In genomic region chr21:44988607-44989537, GRCh38 we compare ENCODE assay signal across 16 cellular contexts. TPM values are rescaled to one million over a fixed set of nuclear protein-coding genes. Genes with fewer than 3 reads are reported as not detected.
DNase-seq lines count a peak whose midpoint lies in the region; ATAC-seq and TF ChIP-seq lines count a peak whose summit lies in the region.
"Had no signal": no experiment of that assay in that cellular context is flagged by ENCODE, and none has a peak within 500 bp of the region (broad histone marks: within the 10 kb centered on the region; RNA-seq: fewer than 3 reads in every experiment).

No MANE protein-coding gene starts in this region.

- H3K27ac ChIP-seq in DND-41 (ENCODE audit: low read length) (peak overlapping the region; percentile 70), right cardiac atrium (ENCODE audit: low read length) (no peak overlapping the region), trophoblast cell (ENCODE audit: low read depth, low read length) (peak overlapping the region; percentile 81), Karpas-422 (ENCODE audit: low read length) (no peak overlapping the region)
- H3K27ac ChIP-seq: testis had no signal

- H3K9ac ChIP-seq in DND-41 (ENCODE audit: low read depth, low read length) (peak overlapping the region; percentile 26; the same call in 1 of the 2 replicates), trophoblast cell (ENCODE audit: low read length) (no peak overlapping the region), Karpas-422 (ENCODE audit: low read length) (no peak overlapping the region)

- H3K36me3 Mint-ChIP-seq in activated B cell treated with CpG ODN at 0.5 μM for 24 hours (ENCODE audit: low read depth): no peaks in the 10 kb centered on the region
- H3K36me3 Mint-ChIP-seq: CD8-positive, alpha-beta memory T cell had no signal

- H3K36me3 ChIP-seq in DND-41 (ENCODE audit: insufficient read depth, low read length) (no peaks in the 10 kb centered on the region), trophoblast cell (ENCODE audit: control insufficient read depth in 1 of 2, insufficient read depth in 2 of 2, low read length in 2 of 2) (no peaks in the 10 kb centered on the region), Karpas-422 (ENCODE audit: insufficient read depth, low read length) (no peaks in the 10 kb centered on the region)

- peak overlapping the region; percentile 50 for H3K4ac ChIP-seq in trophoblast cell (ENCODE audit: low read depth, low read length)

- H3K4me1 ChIP-seq in DND-41 (ENCODE audit: insufficient read depth, low read length): peaks cover 28% of the 10 kb centered on the region
- no peaks in the 10 kb centered on the region for H3K4me1 ChIP-seq in right cardiac atrium (ENCODE audit: control insufficient read depth, insufficient read depth, low read length)
- peaks cover 41 to 46% of the 10 kb centered on the region in 2 experiments for H3K4me1 ChIP-seq in trophoblast cell (ENCODE audit: control insufficient read depth in 1 of 2, insufficient read depth in 2 of 2, low read length in 2 of 2)
- peaks cover 11% of the 10 kb centered on the region for H3K4me1 ChIP-seq in Karpas-422 (ENCODE audit: low read length)
- H3K4me1 ChIP-seq: testis had no signal

- no peak overlapping the region for H3K4me3 ChIP-seq in DND-41 (ENCODE audit: low read depth in 1 of 2, low read length in 2 of 2)
- no peak overlapping the region for H3K4me3 ChIP-seq in right cardiac atrium (ENCODE audit: low read length)
- H3K4me3 ChIP-seq in trophoblast cell (ENCODE audit: low read depth, low read length): no peak overlapping the region
- no peak overlapping the region for H3K4me3 ChIP-seq in Karpas-422 (ENCODE audit: low read length)
- H3K4me3 ChIP-seq: testis had no signal

- POLR2A ChIA-PET in activated B cell treated with CpG ODN at 0.5 μM for 24 hours (lab: Charles Lee): no interaction called here

- ATAC-seq in DND-41 (ENCODE audit: insufficient read depth, low read depth) (no peak; the same call in 2 of the 3 replicates), activated B cell treated with CpG ODN at 0.5 μM for 24 hours (ENCODE audit: low read depth) (no peak), right cardiac atrium (no peak), HG02588 (IDR thresholded peaks at IDR 0.05; ENCODE audit: unreplicated experiment) (no peak)
- ATAC-seq: activated naive CD8-positive, alpha-beta T cell treated with anti-CD3 and anti-CD28 coated beads, Interleukin-2, amount 50 U/mL, for 24 hours; Panc1 had no signal

- no peak overlapping the region for H3K4me3 Mint-ChIP-seq in activated B cell treated with CpG ODN at 0.5 μM for 24 hours
- H3K4me3 Mint-ChIP-seq: activated naive CD8-positive, alpha-beta T cell treated with anti-CD3 and anti-CD28 coated beads, Interleukin-2, amount 50 U/mL, for 24 hours; CD8-positive, alpha-beta memory T cell had no signal

- H3K9me2 ChIP-seq in Karpas-422 (replicated peaks; ENCODE audit: insufficient read depth, low read length): no peaks in the 10 kb centered on the region

- H2BK5ac ChIP-seq in trophoblast cell (ENCODE audit: low read depth, low read length, poor library complexity): peak overlapping the region; percentile 83

- H2AK5ac ChIP-seq in trophoblast cell (ENCODE audit: low read length): peak overlapping the region; percentile 92

- intact Hi-C loops in activated B cell treated with CpG ODN at 0.5 μM for 24 hours (cut with micrococcal nuclease) (no loop called here), right cardiac atrium (cut with DNase I) (no loop called here)

- peak overlapping the region; percentile 89 for H2BK120ac ChIP-seq in trophoblast cell (ENCODE audit: insufficient read depth, low read length, poor library complexity)

- H2AFZ ChIP-seq in DND-41 (ENCODE audit: low read depth, low read length): no peak overlapping the region
- peak overlapping the region; percentile 7 for H2AFZ ChIP-seq in trophoblast cell (ENCODE audit: insufficient read depth, low read length, poor library complexity)
- H2AFZ ChIP-seq in Karpas-422 (ENCODE audit: low read length): no peak overlapping the region

- H2BK12ac ChIP-seq in trophoblast cell (ENCODE audit: low read length): peak overlapping the region; percentile 82

- CTCF ChIA-PET in activated B cell treated with CpG ODN at 0.5 μM for 24 hours (lab: Charles Lee): no interaction called here

- H3K79me1 ChIP-seq in trophoblast cell (ENCODE audit: low read length): peaks cover 52% of the 10 kb centered on the region

- DNase-seq in DND-41: no peak
- DNase-seq in activated B cell treated with CpG ODN at 0.5 μM for 24 hours: no peak
- DNase-seq in right cardiac atrium: peak; percentile 9 to 41 (median 33)
- no peak for DNase-seq in trophoblast cell
- DNase-seq in Karpas-422: no peak
- DNase-seq in activated CD8-positive, alpha-beta memory T cell treated with anti-CD3 and anti-CD28 coated beads for 24 hours: no peak
- DNase-seq in MV-4-11 (lab: John Stamatoyannopoulos, UW): no peak
- DNase-seq: activated CD4-positive, alpha-beta T cell treated with anti-CD3 and anti-CD28 coated beads for 4 hours; activated naive CD8-positive, alpha-beta T cell treated with anti-CD3 and anti-CD28 coated beads, Interleukin-2, amount 50 U/mL, for 24 hours; foreskin fibroblast; stimulated activated CD4-positive, alpha-beta T cell treated with anti-CD3 and anti-CD28 coated beads, Interleukin-15, amount 100 ng/mL, for 24 hours; testis had no signal

- peak overlapping the region; percentile 66 for H4K8ac ChIP-seq in trophoblast cell (ENCODE audit: low read depth, low read length)

- WGBS in right cardiac atrium: 85% methylated on average over 20 of the region's 20 CpGs
- WGBS in trophoblast cell (ENCODE audit: extremely low coverage, insufficient coverage, insufficient read length): no CpG with 5 or more reads among the region's 20 CpGs

- peak overlapping the region; percentile 87 for H3K18ac ChIP-seq in trophoblast cell (ENCODE audit: low read length)

- H3K4me1 Mint-ChIP-seq in activated B cell treated with CpG ODN at 0.5 μM for 24 hours: peaks cover 7% of the 10 kb centered on the region
- H3K4me1 Mint-ChIP-seq: activated naive CD8-positive, alpha-beta T cell treated with anti-CD3 and anti-CD28 coated beads, Interleukin-2, amount 50 U/mL, for 24 hours; CD8-positive, alpha-beta memory T cell had no signal

- peak overlapping the region; percentile 18 for H3K27ac Mint-ChIP-seq in activated B cell treated with CpG ODN at 0.5 μM for 24 hours
- H3K27ac Mint-ChIP-seq: activated naive CD8-positive, alpha-beta T cell treated with anti-CD3 and anti-CD28 coated beads, Interleukin-2, amount 50 U/mL, for 24 hours; activated T-helper 2 cell treated with anti-CD3 and anti-CD28 coated beads, Interferon-gamma antibody, Interleukin-2, Interleukin-4, amounts not matched to agents 10 μg/mL and 5 μg/mL and 100 μg/mL, durations not matched to agents 14 hours and 24 hours and 36 hours; CD8-positive, alpha-beta memory T cell had no signal

- H3K9me3 ChIP-seq in DND-41 (ENCODE audit: insufficient read depth, low read length, severe bottlenecking): no peaks in the 10 kb centered on the region
- H3K9me3 ChIP-seq in right cardiac atrium (ENCODE audit: control insufficient read depth, low read length): no peaks in the 10 kb centered on the region
- peaks cover 2% of the 10 kb centered on the region for H3K9me3 ChIP-seq in trophoblast cell (ENCODE audit: insufficient read depth, low read depth, low read length)
- no peaks in the 10 kb centered on the region for H3K9me3 ChIP-seq in Karpas-422 (ENCODE audit: low read length)
- H3K9me3 ChIP-seq: testis had no signal

- TF ChIP-seq CTCF in DND-41 (IDR thresholded peaks at IDR 0.05; ENCODE audit: borderline replicate concordance, extremely low read depth, low read length, poor library complexity, severe bottlenecking) (no peak), activated B cell treated with CpG ODN at 0.5 μM for 24 hours (IDR thresholded peaks at IDR 0.05) (no peak)

- H3K27me3 ChIP-seq in DND-41 (ENCODE audit: insufficient read depth, low read length, poor library complexity) (no peaks in the 10 kb centered on the region), right cardiac atrium (ENCODE audit: control insufficient read depth, insufficient read depth) (no peaks in the 10 kb centered on the region), trophoblast cell (ENCODE audit: insufficient read depth, low read length) (no peaks in the 10 kb centered on the region), Karpas-422 (ENCODE audit: low read length) (no peaks in the 10 kb centered on the region)
- H3K27me3 ChIP-seq: testis had no signal

- H3K4me2 ChIP-seq in DND-41 (ENCODE audit: insufficient read depth, low read length) (no peak overlapping the region), trophoblast cell (ENCODE audit: low read length) (no peak overlapping the region), Karpas-422 (ENCODE audit: low read depth, low read length, poor library complexity, severe bottlenecking) (no peak overlapping the region)

- no peak overlapping the region for H3K23ac ChIP-seq in trophoblast cell (ENCODE audit: low read length)

- H4K20me1 ChIP-seq in DND-41 (ENCODE audit: insufficient read depth, low read length): peaks cover 10% of the 10 kb centered on the region; the same call in 1 of the 2 replicates
- peaks cover 23% of the 10 kb centered on the region; the same call in 1 of the 2 replicates for H4K20me1 ChIP-seq in Karpas-422 (ENCODE audit: insufficient read depth, low read depth, low read length)

- peak overlapping the region; percentile 17 for H4K12ac ChIP-seq in trophoblast cell (ENCODE audit: low read depth, low read length)

- H4K91ac ChIP-seq in trophoblast cell (ENCODE audit: low read depth, low read length): peak overlapping the region; percentile 87

- H3K9me3 Mint-ChIP-seq in activated B cell treated with CpG ODN at 0.5 μM for 24 hours: no peaks in the 10 kb centered on the region
- H3K9me3 Mint-ChIP-seq: activated naive CD8-positive, alpha-beta T cell treated with anti-CD3 and anti-CD28 coated beads, Interleukin-2, amount 50 U/mL, for 24 hours; activated T-helper 2 cell treated with anti-CD3 and anti-CD28 coated beads, Interferon-gamma antibody, Interleukin-2, Interleukin-4, amounts not matched to agents 10 μg/mL and 5 μg/mL and 100 μg/mL, durations not matched to agents 14 hours and 24 hours and 36 hours; CD8-positive, alpha-beta memory T cell had no signal

- peak overlapping the region; percentile 94 for H3K14ac ChIP-seq in trophoblast cell (ENCODE audit: low read length)

- peaks cover 3% of the 10 kb centered on the region for H3K27me3 Mint-ChIP-seq in activated B cell treated with CpG ODN at 0.5 μM for 24 hours
- H3K27me3 Mint-ChIP-seq: activated naive CD8-positive, alpha-beta T cell treated with anti-CD3 and anti-CD28 coated beads, Interleukin-2, amount 50 U/mL, for 24 hours; CD8-positive, alpha-beta memory T cell had no signal

- no peaks in the 10 kb centered on the region for H3K79me2 ChIP-seq in DND-41 (ENCODE audit: insufficient read depth, low read length)
- H3K79me2 ChIP-seq in trophoblast cell (ENCODE audit: control insufficient read depth, insufficient read depth, low read length, poor library complexity): peaks cover 7% of the 10 kb centered on the region
- no peaks in the 10 kb centered on the region for H3K79me2 ChIP-seq in Karpas-422 (ENCODE audit: low read length)

RNA-seq across cellular contexts. Expression of gene SLX9, which starts 49.0 kb away (rescaled TPM):
- total RNA-seq in activated B cell treated with CpG ODN at 0.5 μM for 24 hours (26.0 and 34.7 TPM in 2 replicates), right cardiac atrium (10 to 100 TPM; 19.2 to 26.5 (median 24.1) TPM)
- 25.1 TPM for polyA plus RNA-seq in right cardiac atrium
- polyA plus RNA-seq in trophoblast cell (2013): 19.1 and 21.1 TPM in 2 replicates
- 12.2 and 48.7 TPM in 2 replicates for total RNA-seq in Karpas-422 (2014; rRNA removed; shearing (Covaris generic); ENCODE audit: low replicate concordance)

Comparison
In these comparisons a context has a peak if more than half of its experiments do, and no peak if none do; other contexts are left out.
1. DNase-seq: peak in right cardiac atrium (3 of 3); none in DND-41 (single experiment), activated B cell treated with CpG ODN at 0.5 μM for 24 hours (single experiment), trophoblast cell (0 of 2), Karpas-422 (single experiment), activated CD8-positive, alpha-beta memory T cell treated with anti-CD3 and anti-CD28 coated beads for 24 hours (single experiment) and MV-4-11 (single experiment).
2. H3K27ac ChIP-seq: peak in DND-41 (single experiment) and trophoblast cell (single experiment); none in right cardiac atrium (single experiment) and Karpas-422 (single experiment).